11 cellular contexts compared by ENCODE assay signal in the genomic region with DNA sequence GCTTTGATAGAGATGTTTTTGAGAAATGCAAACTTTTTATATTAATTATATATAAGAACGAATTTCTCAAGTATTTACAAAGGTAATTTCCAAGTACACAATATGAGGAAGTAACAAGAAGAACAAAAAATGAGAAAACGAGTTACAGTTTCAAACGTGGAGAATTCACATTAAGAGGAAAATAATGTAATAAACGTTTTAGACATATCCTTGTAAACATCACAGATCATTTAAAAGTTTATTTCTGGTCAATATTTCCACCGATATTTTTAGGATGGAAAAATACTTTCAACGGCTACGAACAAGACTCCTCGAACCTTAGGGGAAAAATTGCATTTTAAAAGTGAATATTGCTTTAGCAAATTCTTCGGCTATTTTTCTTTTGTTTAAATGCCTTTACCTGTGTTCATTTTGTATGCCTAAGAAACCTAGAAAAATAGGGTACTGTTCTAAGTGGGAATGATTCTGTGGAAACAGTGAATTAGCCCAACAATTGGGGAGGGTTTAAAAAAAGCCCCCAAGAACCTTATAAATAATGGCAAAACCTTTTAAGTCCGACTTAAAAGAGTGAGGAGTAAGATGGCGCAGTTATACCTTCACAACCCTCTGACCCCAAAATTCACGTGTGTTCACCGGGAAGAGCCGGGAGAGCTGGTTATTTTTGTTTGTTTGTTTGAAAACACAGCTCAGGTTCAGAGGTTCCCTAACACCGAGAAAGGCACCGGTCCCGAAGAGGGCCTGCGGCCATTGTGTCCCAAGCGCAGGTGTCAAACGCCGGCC. TPM values are rescaled to one million over a fixed set of nuclear protein-coding genes. Genes with fewer than 3 reads are reported as not detected.
DNase-seq lines count a peak whose midpoint lies in the region; ATAC-seq and TF ChIP-seq lines count a peak whose summit lies in the region.
"Had no signal": no experiment of that assay in that cellular context is flagged by ENCODE, and none has a peak within 500 bp of the region (broad histone marks: within the 10 kb centered on the region; RNA-seq: fewer than 3 reads in every experiment).

No MANE protein-coding gene starts in this region.

- peaks cover 36% of the 10 kb centered on the region for H3K27me3 Mint-ChIP-seq in osteocyte (ENCODE audit: unreplicated experiment)

- peaks cover 10 to 100% (median 84%) of the 10 kb centered on the region in 4 donors for H3K27me3 ChIP-seq in esophagus muscularis mucosa

- H3K27ac ChIP-seq in esophagus muscularis mucosa (replicated peaks in 1 of 4): no peak overlapping the region

- peaks cover 32 to 43% (median 39%) of the 10 kb centered on the region in 4 donors for H3K4me1 ChIP-seq in esophagus muscularis mucosa

- peaks cover 31% of the 10 kb centered on the region for H3K4me1 Mint-ChIP-seq in osteocyte (ENCODE audit: unreplicated experiment)

- H3K4me3 Mint-ChIP-seq in osteocyte (ENCODE audit: unreplicated experiment): peak overlapping the region; percentile 76

- H3K27ac Mint-ChIP-seq in osteocyte (ENCODE audit: unreplicated experiment): peak overlapping the region; percentile 73
- H3K27ac Mint-ChIP-seq: activated CD4-positive, alpha-beta T cell treated with anti-CD3 and anti-CD28 coated beads for 36 hours had no signal

- no peak for TF ChIP-seq POLR2A in esophagus muscularis mucosa (IDR thresholded peaks at IDR 0.05; ENCODE audit: low read depth)

- intact Hi-C loops in esophagus muscularis mucosa (cut with DNase I): loop anchor here (10.0 kb wide), 1 partner anchor 97 kb away; the partner anchor contains the start of gene DDX52

- WGBS in esophagus muscularis mucosa: 22% methylated on average over 14 of the region's 21 CpGs

- no peak for ATAC-seq in HG02885 (IDR thresholded peaks at IDR 0.05; ENCODE audit: poor library complexity, unreplicated experiment)
- ATAC-seq: activated CD4-positive, alpha-beta T cell treated with anti-CD3 and anti-CD28 coated beads for 36 hours had no signal

- no peaks in the 10 kb centered on the region for H3K9me3 Mint-ChIP-seq in osteocyte (ENCODE audit: unreplicated experiment)

- H3K36me3 ChIP-seq in esophagus muscularis mucosa: no peaks in the 10 kb centered on the region

- no peak for TF ChIP-seq EP300 in esophagus muscularis mucosa (IDR thresholded peaks at IDR 0.05)

- H3K4me3 ChIP-seq in LNCaP clone FGC (ENCODE audit: low read depth, low read length) (peak overlapping the region; percentile 60), esophagus muscularis mucosa (peak overlapping the region; percentile 34 to 52 (median 42))

- no peaks in the 10 kb centered on the region for H3K9me3 ChIP-seq in esophagus muscularis mucosa

- H3K36me3 Mint-ChIP-seq in osteocyte (ENCODE audit: unreplicated experiment): no peaks in the 10 kb centered on the region

- DNase-seq in EH (ENCODE audit: low read depth) (peak; percentile 30), LNCaP clone FGC (ENCODE audit: low read depth) (no peak), esophagus muscularis mucosa (ENCODE audit: extremely low spot score) (no peak), osteocyte (ENCODE audit: extremely low spot score, unreplicated experiment) (no peak), DMS53 (lab: John Stamatoyannopoulos, UW) (no peak), epidermal melanocyte (ENCODE audit: insufficient read length, low spot score) (no peak), NCI-H1105 treated with DMSO at 0.1 percent for 48 hours (lab: John Stamatoyannopoulos, UW) (no peak)
- DNase-seq: NCI-H187, occipital lobe had no signal

- no peak for TF ChIP-seq CTCF in LNCaP clone FGC (IDR thresholded peaks at IDR 0.05; ENCODE audit: control insufficient read depth, extremely low read depth, insufficient read depth)
- no peak for TF ChIP-seq CTCF in esophagus muscularis mucosa (IDR thresholded peaks at IDR 0.05)
- TF ChIP-seq CTCF in osteocyte (IDR thresholded peaks at IDR 0.05): no peak

RNA-seq across cellular contexts. Expression of gene HNF1B, which starts 3.3 kb away (rescaled TPM):
- not detected for total RNA-seq in esophagus muscularis mucosa
- total RNA-seq in osteocyte: 7.3 and 8.1 TPM in 2 replicates
- total RNA-seq: activated CD4-positive, alpha-beta T cell treated with anti-CD3 and anti-CD28 coated beads for 36 hours; occipital lobe had no signal
